15 cellular contexts compared by ENCODE assay signal in genomic region chr9:129138144-129138462, GRCh38. TPM values are rescaled to one million over a fixed set of nuclear protein-coding genes. Genes with fewer than 3 reads are reported as not detected.
A peak's percentile ranks its signal among the peaks of the same experiment; 100 is the strongest.
DNase-seq lines count a peak whose midpoint lies in the region; ATAC-seq and TF ChIP-seq lines count a peak whose summit lies in the region.
"Had no signal": no experiment of that assay in that cellular context is flagged by ENCODE, and none has a peak within 500 bp of the region (broad histone marks: within the 10 kb centered on the region; RNA-seq: fewer than 3 reads in every experiment).

No MANE protein-coding gene starts in this region.

- H3K9ac ChIP-seq in HUES64 (ENCODE audit: low read depth, low read length) = no peak overlapping the region

- no peak overlapping the region for H3K27ac Mint-ChIP-seq in stimulated activated effector memory CD8-positive, alpha-beta T cell treated with anti-CD3 and anti-CD28 coated beads, Interleukin-12 subunit alpha, Interleukin-12 subunit beta, amount 100 ng/mL, for 72 hours

- H3K9me3 ChIP-seq in HUES64 (ENCODE audit: insufficient read depth, low read depth, low read length) (no peaks in the 10 kb centered on the region), muscle layer of duodenum (ENCODE audit: control insufficient read depth in 1 of 2, low read length in 2 of 2) (no peaks in the 10 kb centered on the region), thoracic aorta (no peaks in the 10 kb centered on the region)

- no peak for ATAC-seq in thoracic aorta (ENCODE audit: insufficient number of reproducible peaks, low FRiP score, low read depth)
- no peak for ATAC-seq in stimulated activated effector memory CD8-positive, alpha-beta T cell treated with anti-CD3 and anti-CD28 coated beads, Interleukin-12 subunit alpha, Interleukin-12 subunit beta, amount 100 ng/mL, for 72 hours
- ATAC-seq: GM12878 had no signal

- peaks cover 44% of the 10 kb centered on the region for H3K36me3 Mint-ChIP-seq in stimulated activated effector memory CD8-positive, alpha-beta T cell treated with anti-CD3 and anti-CD28 coated beads, Interleukin-12 subunit alpha, Interleukin-12 subunit beta, amount 100 ng/mL, for 72 hours

- WGBS in HUES64 = 93% methylated on average over 9 of the region's 9 CpGs

- H3K36me3 ChIP-seq in HUES64 (ENCODE audit: insufficient read depth, low read length) (peaks cover 52% of the 10 kb centered on the region), muscle layer of duodenum (ENCODE audit: control insufficient read depth in 1 of 2, insufficient read depth in 2 of 2, low read length in 2 of 2) (peaks cover 23 to 47% of the 10 kb centered on the region in 2 donors), thoracic aorta (peaks cover 22% of the 10 kb centered on the region)

- H3K4me1 Mint-ChIP-seq in stimulated activated effector memory CD8-positive, alpha-beta T cell treated with anti-CD3 and anti-CD28 coated beads, Interleukin-12 subunit alpha, Interleukin-12 subunit beta, amount 100 ng/mL, for 72 hours = peaks cover 38% of the 10 kb centered on the region

- H3K4me3 ChIP-seq in HUES64 (ENCODE audit: low read length) (no peak overlapping the region), muscle layer of duodenum (ENCODE audit: low read depth in 1 of 2, low read length in 2 of 2) (no peak overlapping the region), thoracic aorta (peak overlapping the region; percentile 76)
- H3K4me3 ChIP-seq: GM12878 had no signal

- H3K27me3 ChIP-seq in HUES64 (ENCODE audit: insufficient read depth, low read length) (no peaks in the 10 kb centered on the region), muscle layer of duodenum (ENCODE audit: low read depth, low read length) (no peaks in the 10 kb centered on the region), thoracic aorta (replicated peaks; ENCODE audit: insufficient read depth) (no peaks in the 10 kb centered on the region)

- DNase-seq in thoracic aorta (ENCODE audit: low spot score) (no peak), GF-D8 (lab: John Stamatoyannopoulos, UW) (no peak), Ammon's horn (ENCODE audit: low spot score) (no peak), DMS 273 (lab: John Stamatoyannopoulos, UW; ENCODE audit: unreplicated experiment) (no peak)
- DNase-seq in stimulated activated effector memory CD8-positive, alpha-beta T cell treated with anti-CD3 and anti-CD28 coated beads, Interleukin-12 subunit alpha, Interleukin-12 subunit beta, amount 100 ng/mL, for 72 hours (ENCODE audit: low spot score in 2 of 2) = no peak
- DNase-seq: activated CD4-positive, alpha-beta T cell treated with anti-CD3 and anti-CD28 coated beads, Interleukin-2, amount 10 ng/mL, durations not matched to agents 7 days and 5 days; activated naive CD4-positive, alpha-beta T cell treated with anti-CD3 and anti-CD28 coated beads, Interleukin-2, amount 50 U/mL, for 16 hours; DMS 273 treated with DMSO at 0.1 percent for 48 hours; effector CD4-positive, alpha-beta T cell; NCI-H1092 treated with DMSO at 0.1 percent for 48 hours; stimulated activated CD4-positive, alpha-beta T cell treated with anti-CD3 and anti-CD28 coated beads, Interleukin-15, amount 100 ng/mL, for 24 hours had no signal

- H3K9me3 Mint-ChIP-seq in stimulated activated effector memory CD8-positive, alpha-beta T cell treated with anti-CD3 and anti-CD28 coated beads, Interleukin-12 subunit alpha, Interleukin-12 subunit beta, amount 100 ng/mL, for 72 hours = no peaks in the 10 kb centered on the region
- H3K9me3 Mint-ChIP-seq: activated CD4-positive, alpha-beta T cell treated with anti-CD3 and anti-CD28 coated beads, Interleukin-2, amount 10 ng/mL, durations not matched to agents 7 days and 5 days had no signal

- no peak overlapping the region for H3K4me3 Mint-ChIP-seq in stimulated activated effector memory CD8-positive, alpha-beta T cell treated with anti-CD3 and anti-CD28 coated beads, Interleukin-12 subunit alpha, Interleukin-12 subunit beta, amount 100 ng/mL, for 72 hours
- H3K4me3 Mint-ChIP-seq: activated CD4-positive, alpha-beta T cell treated with anti-CD3 and anti-CD28 coated beads, Interleukin-2, amount 10 ng/mL, durations not matched to agents 7 days and 5 days had no signal

- H3K27ac ChIP-seq in HUES64 (ENCODE audit: low read depth, low read length) = peak overlapping the region; percentile 54; the same call in 1 of the 2 replicates
- H3K27ac ChIP-seq in cingulate gyrus (ENCODE audit: low read depth, low read length) = peak overlapping the region; percentile 100
- H3K27ac ChIP-seq in muscle layer of duodenum (ENCODE audit: low read length) = peak overlapping the region; percentile 99
- H3K27ac ChIP-seq in thoracic aorta = peak overlapping the region; percentile 100

- TF ChIP-seq CTCF in thoracic aorta (IDR thresholded peaks at IDR 0.05) = no peak

- peaks cover 31% of the 10 kb centered on the region for H3K4me1 ChIP-seq in HUES64 (ENCODE audit: insufficient read depth, low read length)
- H3K4me1 ChIP-seq in muscle layer of duodenum (ENCODE audit: control insufficient read depth in 1 of 2, insufficient read depth in 2 of 2, low read length in 2 of 2) = peaks cover 32 to 42% of the 10 kb centered on the region in 2 donors
- H3K4me1 ChIP-seq in thoracic aorta (ENCODE audit: control insufficient read depth in 1 of 2, low read depth in 2 of 2) = peaks cover 46 to 60% of the 10 kb centered on the region in 2 donors

RNA-seq across cellular contexts. Expression of gene PTPA, which starts 26.9 kb away (rescaled TPM):
- 114 TPM for polyA plus RNA-seq in HUES64 (2013, experiment 1 of 2)
- polyA plus RNA-seq in HUES64 (2013, experiment 2 of 2) = 121 TPM
- total RNA-seq in thoracic aorta = 10 to 100 TPM; 72.2 to 93.3 TPM

RNA-seq across cellular contexts. Expression of gene CRAT, which starts 27.5 kb away (rescaled TPM):
- polyA plus RNA-seq in HUES64 (2013, experiment 1 of 2) = 8.1 TPM
- polyA plus RNA-seq in HUES64 (2013, experiment 2 of 2) = 10.7 TPM
- 100 to 1,000 TPM in 1 of 2 donors, 10 to 100 TPM in 1; 57.8 to 102 TPM for total RNA-seq in thoracic aorta

RNA-seq across cellular contexts. Expression of gene IER5L, which starts 40.0 kb away (rescaled TPM):
- 9.1 TPM for polyA plus RNA-seq in HUES64 (2013, experiment 1 of 2)
- polyA plus RNA-seq in HUES64 (2013, experiment 2 of 2) = 13.9 TPM
- 10 to 100 TPM; 65.4 to 81.2 TPM for total RNA-seq in thoracic aorta

RNA-seq across cellular contexts. Expression of gene DOLPP1, which starts 57.2 kb away (rescaled TPM):
- polyA plus RNA-seq in HUES64 (2013, experiment 1 of 2) = 24.7 TPM
- polyA plus RNA-seq in HUES64 (2013, experiment 2 of 2) = 21.9 TPM
- total RNA-seq in thoracic aorta = 1 to 10 TPM; 3.4 to 9.7 TPM
